1 cellular context compared by ENCODE assay signal in the genomic region with DNA sequence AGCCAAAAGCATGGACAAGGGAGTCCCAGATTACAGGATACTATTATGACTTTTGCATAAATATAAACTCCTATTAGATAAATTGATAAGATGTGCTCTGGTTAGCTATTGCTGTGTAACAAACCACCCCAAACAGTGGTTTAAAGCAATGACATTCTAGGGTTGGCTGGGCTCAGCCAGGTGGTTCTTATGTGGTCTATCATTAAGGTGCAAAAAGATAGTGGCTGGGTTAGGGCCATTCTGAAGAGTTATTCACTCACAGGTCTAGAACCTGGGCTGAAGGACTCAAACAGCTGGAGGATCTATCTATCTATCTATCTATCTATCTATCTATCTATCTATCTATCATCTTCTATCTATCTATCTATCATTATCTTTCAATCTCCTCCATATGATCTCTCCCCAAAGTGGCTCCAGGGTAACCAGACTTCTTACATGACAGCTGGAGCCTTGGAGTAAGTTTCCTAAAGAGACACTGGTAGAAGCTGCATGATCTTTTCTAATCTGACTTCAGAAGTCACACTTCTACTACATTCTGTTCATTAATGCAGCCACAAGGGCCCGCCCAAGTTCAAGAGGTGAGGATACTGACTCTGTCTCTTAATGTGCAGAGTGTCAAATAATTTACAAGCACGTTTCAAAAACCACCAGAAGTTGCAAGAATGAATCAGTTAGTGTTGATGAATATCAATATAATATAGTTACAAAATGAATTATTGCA.
TF ChIP-seq lines count a peak whose summit lies in the region.

No MANE protein-coding gene starts in this region.

TF ChIP-seq in HCT116, 20 proteins besides CTCF, POLR2A, EP300 and RAD21 (continued from another document):
- TF ChIP-seq, protein P1, sequence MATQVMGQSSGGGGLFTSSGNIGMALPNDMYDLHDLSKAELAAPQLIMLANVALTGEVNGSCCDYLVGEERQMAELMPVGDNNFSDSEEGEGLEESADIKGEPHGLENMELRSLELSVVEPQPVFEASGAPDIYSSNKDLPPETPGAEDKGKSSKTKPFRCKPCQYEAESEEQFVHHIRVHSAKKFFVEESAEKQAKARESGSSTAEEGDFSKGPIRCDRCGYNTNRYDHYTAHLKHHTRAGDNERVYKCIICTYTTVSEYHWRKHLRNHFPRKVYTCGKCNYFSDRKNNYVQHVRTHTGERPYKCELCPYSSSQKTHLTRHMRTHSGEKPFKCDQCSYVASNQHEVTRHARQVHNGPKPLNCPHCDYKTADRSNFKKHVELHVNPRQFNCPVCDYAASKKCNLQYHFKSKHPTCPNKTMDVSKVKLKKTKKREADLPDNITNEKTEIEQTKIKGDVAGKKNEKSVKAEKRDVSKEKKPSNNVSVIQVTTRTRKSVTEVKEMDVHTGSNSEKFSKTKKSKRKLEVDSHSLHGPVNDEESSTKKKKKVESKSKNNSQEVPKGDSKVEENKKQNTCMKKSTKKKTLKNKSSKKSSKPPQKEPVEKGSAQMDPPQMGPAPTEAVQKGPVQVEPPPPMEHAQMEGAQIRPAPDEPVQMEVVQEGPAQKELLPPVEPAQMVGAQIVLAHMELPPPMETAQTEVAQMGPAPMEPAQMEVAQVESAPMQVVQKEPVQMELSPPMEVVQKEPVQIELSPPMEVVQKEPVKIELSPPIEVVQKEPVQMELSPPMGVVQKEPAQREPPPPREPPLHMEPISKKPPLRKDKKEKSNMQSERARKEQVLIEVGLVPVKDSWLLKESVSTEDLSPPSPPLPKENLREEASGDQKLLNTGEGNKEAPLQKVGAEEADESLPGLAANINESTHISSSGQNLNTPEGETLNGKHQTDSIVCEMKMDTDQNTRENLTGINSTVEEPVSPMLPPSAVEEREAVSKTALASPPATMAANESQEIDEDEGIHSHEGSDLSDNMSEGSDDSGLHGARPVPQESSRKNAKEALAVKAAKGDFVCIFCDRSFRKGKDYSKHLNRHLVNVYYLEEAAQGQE (IDR thresholded peaks at IDR 0.05; ENCODE audit: low read depth), result no peak
- TF ChIP-seq, protein P2, sequence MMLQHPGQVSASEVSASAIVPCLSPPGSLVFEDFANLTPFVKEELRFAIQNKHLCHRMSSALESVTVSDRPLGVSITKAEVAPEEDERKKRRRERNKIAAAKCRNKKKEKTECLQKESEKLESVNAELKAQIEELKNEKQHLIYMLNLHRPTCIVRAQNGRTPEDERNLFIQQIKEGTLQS (IDR thresholded peaks at IDR 0.05), result no peak
- no peak for TF ChIP-seq ZBTB33 (IDR thresholded peaks at IDR 0.05; ENCODE audit: extremely low read depth, insufficient replicate concordance, low read length)
- TF ChIP-seq POLR2AphosphoS5 (IDR thresholded peaks at IDR 0.05; ENCODE audit: low read depth, low read length), result no peak
